Comparison of ENCODE assay signal across 1 cellular context in the genomic region with DNA sequence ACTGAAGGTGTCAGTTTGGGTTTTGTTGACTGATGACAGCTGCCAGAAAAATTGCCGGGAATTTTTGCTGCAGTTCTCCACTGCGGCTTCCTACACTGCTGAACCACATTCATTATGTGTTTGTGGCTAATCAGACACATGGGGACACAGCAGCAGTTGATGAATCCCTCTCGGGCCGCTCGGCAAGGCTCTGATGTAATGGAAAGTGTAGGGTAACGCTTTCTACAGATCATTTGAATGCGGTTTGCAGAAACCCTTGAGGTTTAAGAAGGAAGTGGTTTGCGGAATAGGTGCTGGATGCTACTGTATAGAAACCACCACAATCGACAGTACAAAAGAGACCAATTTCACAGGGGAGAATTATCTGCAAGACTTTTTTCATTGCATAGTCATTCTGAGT.
TF ChIP-seq lines count a peak whose summit lies in the region.

No MANE protein-coding gene starts in this region.

TF ChIP-seq in GM12878, 131 proteins besides CTCF, POLR2A, EP300 and RAD21 (continued from another document and continues in another):
- TF ChIP-seq, protein P1, sequence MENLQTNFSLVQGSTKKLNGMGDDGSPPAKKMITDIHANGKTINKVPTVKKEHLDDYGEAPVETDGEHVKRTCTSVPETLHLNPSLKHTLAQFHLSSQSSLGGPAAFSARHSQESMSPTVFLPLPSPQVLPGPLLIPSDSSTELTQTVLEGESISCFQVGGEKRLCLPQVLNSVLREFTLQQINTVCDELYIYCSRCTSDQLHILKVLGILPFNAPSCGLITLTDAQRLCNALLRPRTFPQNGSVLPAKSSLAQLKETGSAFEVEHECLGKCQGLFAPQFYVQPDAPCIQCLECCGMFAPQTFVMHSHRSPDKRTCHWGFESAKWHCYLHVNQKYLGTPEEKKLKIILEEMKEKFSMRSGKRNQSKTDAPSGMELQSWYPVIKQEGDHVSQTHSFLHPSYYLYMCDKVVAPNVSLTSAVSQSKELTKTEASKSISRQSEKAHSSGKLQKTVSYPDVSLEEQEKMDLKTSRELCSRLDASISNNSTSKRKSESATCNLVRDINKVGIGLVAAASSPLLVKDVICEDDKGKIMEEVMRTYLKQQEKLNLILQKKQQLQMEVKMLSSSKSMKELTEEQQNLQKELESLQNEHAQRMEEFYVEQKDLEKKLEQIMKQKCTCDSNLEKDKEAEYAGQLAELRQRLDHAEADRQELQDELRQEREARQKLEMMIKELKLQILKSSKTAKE (IDR thresholded peaks at IDR 0.05; ENCODE audit: low read depth, poor library complexity, severe bottlenecking): peak; percentile 76
- no peak for TF ChIP-seq POLR2AphosphoS2 (IDR thresholded peaks at IDR 0.05; ENCODE audit: low read depth, low read length)
- no peak for TF ChIP-seq MYB (IDR thresholded peaks at IDR 0.05; ENCODE audit: borderline replicate concordance, low read depth, low read length)
- TF ChIP-seq SMARCA5 (IDR thresholded peaks at IDR 0.05): no peak
- no peak for TF ChIP-seq TAF1 (IDR thresholded peaks at IDR 0.05; ENCODE audit: borderline replicate concordance, low read depth, low read length)
- TF ChIP-seq NBN (IDR thresholded peaks at IDR 0.05): peak; percentile 72; the same call in 1 of the 2 replicates
- TF ChIP-seq NFYA (IDR thresholded peaks at IDR 0.05; ENCODE audit: borderline replicate concordance, low read depth, low read length): no peak
- no peak for TF ChIP-seq EGR1 (IDR thresholded peaks at IDR 0.05; ENCODE audit: borderline replicate concordance in 1 of 2, low read depth in 2 of 2, low read length in 2 of 2)
- TF ChIP-seq SRF (IDR thresholded peaks at IDR 0.05; ENCODE audit: low read depth in 2 of 2, low read length in 2 of 2): no peak
- no peak for TF ChIP-seq TARDBP (IDR thresholded peaks at IDR 0.05; ENCODE audit: borderline replicate concordance)
- TF ChIP-seq, protein P2, sequence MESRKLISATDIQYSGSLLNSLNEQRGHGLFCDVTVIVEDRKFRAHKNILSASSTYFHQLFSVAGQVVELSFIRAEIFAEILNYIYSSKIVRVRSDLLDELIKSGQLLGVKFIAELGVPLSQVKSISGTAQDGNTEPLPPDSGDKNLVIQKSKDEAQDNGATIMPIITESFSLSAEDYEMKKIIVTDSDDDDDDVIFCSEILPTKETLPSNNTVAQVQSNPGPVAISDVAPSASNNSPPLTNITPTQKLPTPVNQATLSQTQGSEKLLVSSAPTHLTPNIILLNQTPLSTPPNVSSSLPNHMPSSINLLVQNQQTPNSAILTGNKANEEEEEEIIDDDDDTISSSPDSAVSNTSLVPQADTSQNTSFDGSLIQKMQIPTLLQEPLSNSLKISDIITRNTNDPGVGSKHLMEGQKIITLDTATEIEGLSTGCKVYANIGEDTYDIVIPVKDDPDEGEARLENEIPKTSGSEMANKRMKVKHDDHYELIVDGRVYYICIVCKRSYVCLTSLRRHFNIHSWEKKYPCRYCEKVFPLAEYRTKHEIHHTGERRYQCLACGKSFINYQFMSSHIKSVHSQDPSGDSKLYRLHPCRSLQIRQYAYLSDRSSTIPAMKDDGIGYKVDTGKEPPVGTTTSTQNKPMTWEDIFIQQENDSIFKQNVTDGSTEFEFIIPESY (IDR thresholded peaks at IDR 0.05): no peak
- TF ChIP-seq, protein P3, sequence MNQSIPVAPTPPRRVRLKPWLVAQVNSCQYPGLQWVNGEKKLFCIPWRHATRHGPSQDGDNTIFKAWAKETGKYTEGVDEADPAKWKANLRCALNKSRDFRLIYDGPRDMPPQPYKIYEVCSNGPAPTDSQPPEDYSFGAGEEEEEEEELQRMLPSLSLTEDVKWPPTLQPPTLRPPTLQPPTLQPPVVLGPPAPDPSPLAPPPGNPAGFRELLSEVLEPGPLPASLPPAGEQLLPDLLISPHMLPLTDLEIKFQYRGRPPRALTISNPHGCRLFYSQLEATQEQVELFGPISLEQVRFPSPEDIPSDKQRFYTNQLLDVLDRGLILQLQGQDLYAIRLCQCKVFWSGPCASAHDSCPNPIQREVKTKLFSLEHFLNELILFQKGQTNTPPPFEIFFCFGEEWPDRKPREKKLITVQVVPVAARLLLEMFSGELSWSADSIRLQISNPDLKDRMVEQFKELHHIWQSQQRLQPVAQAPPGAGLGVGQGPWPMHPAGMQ (IDR thresholded peaks at IDR 0.05; ENCODE audit: borderline replicate concordance): no peak
- TF ChIP-seq, protein P4, sequence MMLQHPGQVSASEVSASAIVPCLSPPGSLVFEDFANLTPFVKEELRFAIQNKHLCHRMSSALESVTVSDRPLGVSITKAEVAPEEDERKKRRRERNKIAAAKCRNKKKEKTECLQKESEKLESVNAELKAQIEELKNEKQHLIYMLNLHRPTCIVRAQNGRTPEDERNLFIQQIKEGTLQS (IDR thresholded peaks at IDR 0.05; ENCODE audit: borderline replicate concordance, extremely low read depth, low read depth, low read length): no peak
- TF ChIP-seq, protein P5, sequence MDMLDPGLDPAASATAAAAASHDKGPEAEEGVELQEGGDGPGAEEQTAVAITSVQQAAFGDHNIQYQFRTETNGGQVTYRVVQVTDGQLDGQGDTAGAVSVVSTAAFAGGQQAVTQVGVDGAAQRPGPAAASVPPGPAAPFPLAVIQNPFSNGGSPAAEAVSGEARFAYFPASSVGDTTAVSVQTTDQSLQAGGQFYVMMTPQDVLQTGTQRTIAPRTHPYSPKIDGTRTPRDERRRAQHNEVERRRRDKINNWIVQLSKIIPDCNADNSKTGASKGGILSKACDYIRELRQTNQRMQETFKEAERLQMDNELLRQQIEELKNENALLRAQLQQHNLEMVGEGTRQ (IDR thresholded peaks at IDR 0.05; ENCODE audit: borderline replicate concordance, low read depth, low read length): no peak
- no peak for TF ChIP-seq RCOR1 (conservative IDR thresholded peaks at IDR 0.05; ENCODE audit: low read depth, low read length)
- 0 out of 2 replicates have a peak, but pooled peaks have one; percentile 41 for TF ChIP-seq GATAD2B (conservative IDR thresholded peaks at IDR 0.05; ENCODE audit: low read depth)
- TF ChIP-seq, protein P6, sequence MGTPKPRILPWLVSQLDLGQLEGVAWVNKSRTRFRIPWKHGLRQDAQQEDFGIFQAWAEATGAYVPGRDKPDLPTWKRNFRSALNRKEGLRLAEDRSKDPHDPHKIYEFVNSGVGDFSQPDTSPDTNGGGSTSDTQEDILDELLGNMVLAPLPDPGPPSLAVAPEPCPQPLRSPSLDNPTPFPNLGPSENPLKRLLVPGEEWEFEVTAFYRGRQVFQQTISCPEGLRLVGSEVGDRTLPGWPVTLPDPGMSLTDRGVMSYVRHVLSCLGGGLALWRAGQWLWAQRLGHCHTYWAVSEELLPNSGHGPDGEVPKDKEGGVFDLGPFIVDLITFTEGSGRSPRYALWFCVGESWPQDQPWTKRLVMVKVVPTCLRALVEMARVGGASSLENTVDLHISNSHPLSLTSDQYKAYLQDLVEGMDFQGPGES (IDR thresholded peaks at IDR 0.05): no peak
- TF ChIP-seq KLF5 (IDR thresholded peaks at IDR 0.05; ENCODE audit: partially characterized antibody): no peak
- no peak for TF ChIP-seq MYC (IDR thresholded peaks at IDR 0.05; ENCODE audit: insufficient read depth, insufficient read length, insufficient replicate concordance, low read length, severe bottlenecking)
- TF ChIP-seq, protein P7, sequence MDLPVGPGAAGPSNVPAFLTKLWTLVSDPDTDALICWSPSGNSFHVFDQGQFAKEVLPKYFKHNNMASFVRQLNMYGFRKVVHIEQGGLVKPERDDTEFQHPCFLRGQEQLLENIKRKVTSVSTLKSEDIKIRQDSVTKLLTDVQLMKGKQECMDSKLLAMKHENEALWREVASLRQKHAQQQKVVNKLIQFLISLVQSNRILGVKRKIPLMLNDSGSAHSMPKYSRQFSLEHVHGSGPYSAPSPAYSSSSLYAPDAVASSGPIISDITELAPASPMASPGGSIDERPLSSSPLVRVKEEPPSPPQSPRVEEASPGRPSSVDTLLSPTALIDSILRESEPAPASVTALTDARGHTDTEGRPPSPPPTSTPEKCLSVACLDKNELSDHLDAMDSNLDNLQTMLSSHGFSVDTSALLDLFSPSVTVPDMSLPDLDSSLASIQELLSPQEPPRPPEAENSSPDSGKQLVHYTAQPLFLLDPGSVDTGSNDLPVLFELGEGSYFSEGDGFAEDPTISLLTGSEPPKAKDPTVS (IDR thresholded peaks at IDR 0.05; ENCODE audit: low read depth, low read length): no peak
- TF ChIP-seq, protein P8, sequence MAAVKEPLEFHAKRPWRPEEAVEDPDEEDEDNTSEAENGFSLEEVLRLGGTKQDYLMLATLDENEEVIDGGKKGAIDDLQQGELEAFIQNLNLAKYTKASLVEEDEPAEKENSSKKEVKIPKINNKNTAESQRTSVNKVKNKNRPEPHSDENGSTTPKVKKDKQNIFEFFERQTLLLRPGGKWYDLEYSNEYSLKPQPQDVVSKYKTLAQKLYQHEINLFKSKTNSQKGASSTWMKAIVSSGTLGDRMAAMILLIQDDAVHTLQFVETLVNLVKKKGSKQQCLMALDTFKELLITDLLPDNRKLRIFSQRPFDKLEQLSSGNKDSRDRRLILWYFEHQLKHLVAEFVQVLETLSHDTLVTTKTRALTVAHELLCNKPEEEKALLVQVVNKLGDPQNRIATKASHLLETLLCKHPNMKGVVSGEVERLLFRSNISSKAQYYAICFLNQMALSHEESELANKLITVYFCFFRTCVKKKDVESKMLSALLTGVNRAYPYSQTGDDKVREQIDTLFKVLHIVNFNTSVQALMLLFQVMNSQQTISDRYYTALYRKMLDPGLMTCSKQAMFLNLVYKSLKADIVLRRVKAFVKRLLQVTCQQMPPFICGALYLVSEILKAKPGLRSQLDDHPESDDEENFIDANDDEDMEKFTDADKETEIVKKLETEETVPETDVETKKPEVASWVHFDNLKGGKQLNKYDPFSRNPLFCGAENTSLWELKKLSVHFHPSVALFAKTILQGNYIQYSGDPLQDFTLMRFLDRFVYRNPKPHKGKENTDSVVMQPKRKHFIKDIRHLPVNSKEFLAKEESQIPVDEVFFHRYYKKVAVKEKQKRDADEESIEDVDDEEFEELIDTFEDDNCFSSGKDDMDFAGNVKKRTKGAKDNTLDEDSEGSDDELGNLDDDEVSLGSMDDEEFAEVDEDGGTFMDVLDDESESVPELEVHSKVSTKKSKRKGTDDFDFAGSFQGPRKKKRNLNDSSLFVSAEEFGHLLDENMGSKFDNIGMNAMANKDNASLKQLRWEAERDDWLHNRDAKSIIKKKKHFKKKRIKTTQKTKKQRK (IDR thresholded peaks at IDR 0.05; ENCODE audit: low read depth, low read length): no peak
- TF ChIP-seq SUZ12 (IDR thresholded peaks at IDR 0.05; ENCODE audit: unreplicated experiment): no peak
- TF ChIP-seq, protein P9, sequence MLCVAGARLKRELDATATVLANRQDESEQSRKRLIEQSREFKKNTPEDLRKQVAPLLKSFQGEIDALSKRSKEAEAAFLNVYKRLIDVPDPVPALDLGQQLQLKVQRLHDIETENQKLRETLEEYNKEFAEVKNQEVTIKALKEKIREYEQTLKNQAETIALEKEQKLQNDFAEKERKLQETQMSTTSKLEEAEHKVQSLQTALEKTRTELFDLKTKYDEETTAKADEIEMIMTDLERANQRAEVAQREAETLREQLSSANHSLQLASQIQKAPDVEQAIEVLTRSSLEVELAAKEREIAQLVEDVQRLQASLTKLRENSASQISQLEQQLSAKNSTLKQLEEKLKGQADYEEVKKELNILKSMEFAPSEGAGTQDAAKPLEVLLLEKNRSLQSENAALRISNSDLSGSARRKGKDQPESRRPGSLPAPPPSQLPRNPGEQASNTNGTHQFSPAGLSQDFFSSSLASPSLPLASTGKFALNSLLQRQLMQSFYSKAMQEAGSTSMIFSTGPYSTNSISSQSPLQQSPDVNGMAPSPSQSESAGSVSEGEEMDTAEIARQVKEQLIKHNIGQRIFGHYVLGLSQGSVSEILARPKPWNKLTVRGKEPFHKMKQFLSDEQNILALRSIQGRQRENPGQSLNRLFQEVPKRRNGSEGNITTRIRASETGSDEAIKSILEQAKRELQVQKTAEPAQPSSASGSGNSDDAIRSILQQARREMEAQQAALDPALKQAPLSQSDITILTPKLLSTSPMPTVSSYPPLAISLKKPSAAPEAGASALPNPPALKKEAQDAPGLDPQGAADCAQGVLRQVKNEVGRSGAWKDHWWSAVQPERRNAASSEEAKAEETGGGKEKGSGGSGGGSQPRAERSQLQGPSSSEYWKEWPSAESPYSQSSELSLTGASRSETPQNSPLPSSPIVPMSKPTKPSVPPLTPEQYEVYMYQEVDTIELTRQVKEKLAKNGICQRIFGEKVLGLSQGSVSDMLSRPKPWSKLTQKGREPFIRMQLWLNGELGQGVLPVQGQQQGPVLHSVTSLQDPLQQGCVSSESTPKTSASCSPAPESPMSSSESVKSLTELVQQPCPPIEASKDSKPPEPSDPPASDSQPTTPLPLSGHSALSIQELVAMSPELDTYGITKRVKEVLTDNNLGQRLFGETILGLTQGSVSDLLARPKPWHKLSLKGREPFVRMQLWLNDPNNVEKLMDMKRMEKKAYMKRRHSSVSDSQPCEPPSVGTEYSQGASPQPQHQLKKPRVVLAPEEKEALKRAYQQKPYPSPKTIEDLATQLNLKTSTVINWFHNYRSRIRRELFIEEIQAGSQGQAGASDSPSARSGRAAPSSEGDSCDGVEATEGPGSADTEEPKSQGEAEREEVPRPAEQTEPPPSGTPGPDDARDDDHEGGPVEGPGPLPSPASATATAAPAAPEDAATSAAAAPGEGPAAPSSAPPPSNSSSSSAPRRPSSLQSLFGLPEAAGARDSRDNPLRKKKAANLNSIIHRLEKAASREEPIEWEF (IDR thresholded peaks at IDR 0.05; ENCODE audit: insufficient replicate concordance, low read depth, low read length): no peak
- TF ChIP-seq SREBF2 (IDR thresholded peaks at IDR 0.05; ENCODE audit: low read length): no peak
- no peak for TF ChIP-seq NRF1 (conservative IDR thresholded peaks at IDR 0.05; ENCODE audit: low read depth, low read length)
- no peak for TF ChIP-seq RB1 (IDR thresholded peaks at IDR 0.05; ENCODE audit: borderline replicate concordance)
- peak; percentile 85 for TF ChIP-seq POU2F2 (IDR thresholded peaks at IDR 0.05; ENCODE audit: borderline replicate concordance, low read depth, low read length)
- TF ChIP-seq FOXK2 (IDR thresholded peaks at IDR 0.05): no peak
- no peak for TF ChIP-seq BRCA1 (IDR thresholded peaks at IDR 0.05; ENCODE audit: low read depth, low read length)
- TF ChIP-seq JUNB (IDR thresholded peaks at IDR 0.05): peak; percentile 42
- TF ChIP-seq SIX5 (IDR thresholded peaks at IDR 0.05; ENCODE audit: low read depth, low read length, severe bottlenecking): no peak
- no peak; the same call in 1 of the 2 replicates for TF ChIP-seq SPI1 (IDR thresholded peaks at IDR 0.05; ENCODE audit: borderline replicate concordance, insufficient read depth, low read depth, low read length)
- no peak for TF ChIP-seq KDM1A (IDR thresholded peaks at IDR 0.05; ENCODE audit: borderline replicate concordance)
- peak in 1 of 2 experiments; percentile 84; a peak in 2 of 4 replicates for TF ChIP-seq CEBPB (IDR thresholded peaks at IDR 0.05; ENCODE audit: borderline replicate concordance in 1 of 2, low read depth in 2 of 2, low read length in 2 of 2)
- no peak for TF ChIP-seq FOS (IDR thresholded peaks at IDR 0.05; ENCODE audit: borderline replicate concordance, extremely low read depth, insufficient read length)
- TF ChIP-seq RFX5 (IDR thresholded peaks at IDR 0.05; ENCODE audit: low read depth, low read length): no peak
- TF ChIP-seq POLR2AphosphoS5 (IDR thresholded peaks at IDR 0.05; ENCODE audit: low read length): no peak
- no peak for TF ChIP-seq CBX3 (IDR thresholded peaks at IDR 0.05; ENCODE audit: borderline replicate concordance, low read depth)
- TF ChIP-seq CHD4 (IDR thresholded peaks at IDR 0.05): no peak
- no peak for TF ChIP-seq WRNIP1 (IDR thresholded peaks at IDR 0.05; ENCODE audit: borderline replicate concordance, low read depth, low read length)
- TF ChIP-seq STAT3 (IDR thresholded peaks at IDR 0.05; ENCODE audit: low read depth, low read length): no peak
